Comparison of ENCODE assay signal across 18 cellular contexts in the genomic region with DNA sequence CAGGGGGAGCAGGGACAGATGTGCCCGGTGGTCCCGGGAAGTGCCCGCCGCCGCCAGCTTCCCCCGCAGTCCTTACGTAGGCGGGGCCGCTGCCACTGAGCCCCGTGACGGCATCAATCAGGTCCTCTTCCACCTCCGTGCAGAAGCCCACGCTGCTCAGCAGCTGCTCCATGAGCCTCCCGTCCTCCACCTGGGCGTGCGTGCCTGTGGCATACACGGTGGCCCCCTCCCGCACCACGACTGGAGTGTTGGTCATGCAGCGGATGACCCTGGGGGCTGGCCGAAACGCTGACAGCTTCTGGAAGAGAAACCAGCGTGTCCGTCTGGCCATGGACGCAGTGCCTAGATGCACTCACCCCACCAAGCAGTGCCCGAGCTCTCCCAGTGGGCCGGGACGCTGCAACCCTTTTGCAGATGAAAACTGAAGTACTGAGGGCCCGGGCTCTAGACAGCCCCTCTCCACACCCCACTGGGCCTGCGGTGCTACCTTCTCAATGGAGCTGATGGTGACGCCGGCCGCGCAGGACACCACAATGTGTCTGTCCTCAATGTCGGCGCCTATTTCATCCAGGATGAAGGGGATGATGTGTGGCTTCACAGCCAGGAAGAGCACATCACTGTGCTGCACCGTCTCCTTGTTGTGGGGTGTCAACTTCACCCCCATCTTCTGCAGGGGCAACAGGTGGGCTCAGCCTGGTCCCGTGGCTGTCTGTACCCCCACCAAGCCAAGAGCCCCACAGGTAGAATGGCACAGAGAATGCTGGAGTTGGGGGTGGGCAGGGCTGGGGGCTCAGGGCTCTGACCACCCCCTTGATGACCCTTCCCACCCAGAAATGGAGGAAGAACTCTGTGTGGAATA. TPM values are rescaled to one million over a fixed set of nuclear protein-coding genes. Genes with fewer than 3 reads are reported as not detected.
DNase-seq lines count a peak whose midpoint lies in the region; ATAC-seq and TF ChIP-seq lines count a peak whose summit lies in the region.
"Had no signal": no experiment of that assay in that cellular context is flagged by ENCODE, and none has a peak within 500 bp of the region (broad histone marks: within the 10 kb centered on the region; RNA-seq: fewer than 3 reads in every experiment).

No MANE protein-coding gene starts in this region.

- H3K9me3 ChIP-seq in PC-3 (ENCODE audit: low read length), result no peaks in the 10 kb centered on the region
- H3K9me3 ChIP-seq: BE2C, SJCRH30, uterus had no signal

- H3F3A ChIP-seq in PC-3 (ENCODE audit: low read length, unreplicated experiment), result no peaks in the 10 kb centered on the region

- TF ChIP-seq CTCF in PC-3 (conservative IDR thresholded peaks at IDR 0.05; ENCODE audit: low read depth, low read length) (no peak), fibroblast of the aortic adventitia (IDR thresholded peaks at IDR 0.05; ENCODE audit: insufficient read depth, low read length) (no peak)

- no TSS peak for BruUV-seq in PC-3 (replicated peaks; lab: Mats Ljungman, UMichigan)

- H3K36me3 Mint-ChIP-seq in activated naive CD4-positive, alpha-beta T cell treated with anti-CD3 and anti-CD28 coated beads, Interleukin-2, amount 10 ng/mL, durations not matched to agents 7 days and 5 days, result no peaks in the 10 kb centered on the region

- H3K36me3 ChIP-seq in PC-3 (ENCODE audit: low read depth, low read length), result no peaks in the 10 kb centered on the region
- H3K36me3 ChIP-seq: SJCRH30, uterus had no signal

- no peaks in the 10 kb centered on the region for H3K27me3 ChIP-seq in PC-3 (ENCODE audit: low read length)
- H3K27me3 ChIP-seq: BE2C, SJCRH30, uterus had no signal

- CTCF ChIA-PET in activated naive CD4-positive, alpha-beta T cell treated with anti-CD3 and anti-CD28 coated beads, Interleukin-2, amount 10 ng/mL, durations not matched to agents 7 days and 5 days (lab: Charles Lee), result interaction anchor here (1.9 kb wide), 1 partner anchor 87 kb away, joined by 4 read pairs; no protein-coding TSS in a partner anchor
- CTCF ChIA-PET in PC-3 (lab: Charles Lee), result no interaction called here

- H3K4me3 ChIP-seq in PC-3 (ENCODE audit: low read length), result no peak overlapping the region
- peak overlapping the region; percentile 9 for H3K4me3 ChIP-seq in fibroblast of the aortic adventitia (ENCODE audit: low read depth, low read length)
- H3K4me3 ChIP-seq: SJCRH30, uterus had no signal

- intact Hi-C loops in PC-3 (cut with micrococcal nuclease), result no loop called here

- no peak for ATAC-seq in PC-3
- ATAC-seq in stimulated activated naive CD8-positive, alpha-beta T cell treated with anti-CD3 and anti-CD28 coated beads, Interleukin-15, amount 100 ng/mL, for 72 hours, result no peak
- no peak for ATAC-seq in GM18867 (IDR thresholded peaks at IDR 0.05; ENCODE audit: unreplicated experiment)

- H3K79me2 ChIP-seq in PC-3 (ENCODE audit: low read length), result peaks cover 19% of the 10 kb centered on the region

- peaks cover 22% of the 10 kb centered on the region for H3K27me3 Mint-ChIP-seq in activated naive CD4-positive, alpha-beta T cell treated with anti-CD3 and anti-CD28 coated beads, Interleukin-2, amount 10 ng/mL, durations not matched to agents 7 days and 5 days
- H3K27me3 Mint-ChIP-seq in stimulated activated naive CD8-positive, alpha-beta T cell treated with anti-CD3 and anti-CD28 coated beads, Interleukin-15, amount 100 ng/mL, for 72 hours, result peaks cover 1% of the 10 kb centered on the region

- peaks cover 10% of the 10 kb centered on the region for H3K4me1 ChIP-seq in PC-3 (ENCODE audit: insufficient read depth, low read length)
- H3K4me1 ChIP-seq: BE2C, SJCRH30 had no signal

- peaks cover 22% of the 10 kb centered on the region for H3K4me1 Mint-ChIP-seq in activated naive CD4-positive, alpha-beta T cell treated with anti-CD3 and anti-CD28 coated beads, Interleukin-2, amount 10 ng/mL, durations not matched to agents 7 days and 5 days
- H3K4me1 Mint-ChIP-seq in stimulated activated naive CD8-positive, alpha-beta T cell treated with anti-CD3 and anti-CD28 coated beads, Interleukin-15, amount 100 ng/mL, for 72 hours, result peaks cover 79% of the 10 kb centered on the region

- no peak overlapping the region for H3K9ac ChIP-seq in PC-3 (ENCODE audit: low read length)

- POLR2A ChIA-PET in PC-3 (lab: Charles Lee; ENCODE audit: unreplicated experiment), result no interaction called here

- no peaks in the 10 kb centered on the region for H3K9me3 Mint-ChIP-seq in activated naive CD4-positive, alpha-beta T cell treated with anti-CD3 and anti-CD28 coated beads, Interleukin-2, amount 10 ng/mL, durations not matched to agents 7 days and 5 days
- H3K9me3 Mint-ChIP-seq in stimulated activated naive CD8-positive, alpha-beta T cell treated with anti-CD3 and anti-CD28 coated beads, Interleukin-15, amount 100 ng/mL, for 72 hours, result no peaks in the 10 kb centered on the region

- H2AFZ ChIP-seq in PC-3 (ENCODE audit: low read length), result no peak overlapping the region

- H3K4me3 Mint-ChIP-seq in activated naive CD4-positive, alpha-beta T cell treated with anti-CD3 and anti-CD28 coated beads, Interleukin-2, amount 10 ng/mL, durations not matched to agents 7 days and 5 days, result peak overlapping the region; percentile 79
- H3K4me3 Mint-ChIP-seq in stimulated activated naive CD8-positive, alpha-beta T cell treated with anti-CD3 and anti-CD28 coated beads, Interleukin-15, amount 100 ng/mL, for 72 hours, result peak overlapping the region; percentile 90 to 94

- no peaks in the 10 kb centered on the region for H3K9me2 ChIP-seq in PC-3 (replicated peaks; ENCODE audit: low read length)

- H3K27ac ChIP-seq in PC-3 (ENCODE audit: low read length), result no peak overlapping the region
- H3K27ac ChIP-seq: SJCRH30, uterus had no signal

- no peaks in the 10 kb centered on the region for H4K20me1 ChIP-seq in PC-3 (ENCODE audit: low read length)

- no peak for DNase-seq in activated naive CD4-positive, alpha-beta T cell treated with anti-CD3 and anti-CD28 coated beads, Interleukin-2, amount 10 ng/mL, durations not matched to agents 7 days and 5 days
- DNase-seq in activated naive CD4-positive, alpha-beta T cell treated with anti-CD3 and anti-CD28 coated beads, Interleukin-2, amount 50 U/mL, for 16 hours, result no peak
- DNase-seq in PC-3 (no peak), fibroblast of the aortic adventitia (ENCODE audit: low read depth) (no peak), HT-29 (ENCODE audit: low spot score) (no peak), HuH-7.5 (ENCODE audit: low spot score) (no peak)
- no peak for DNase-seq in stimulated activated naive CD8-positive, alpha-beta T cell treated with anti-CD3 and anti-CD28 coated beads, Interleukin-15, amount 100 ng/mL, for 72 hours
- DNase-seq: BE2C; NCI-H2081 treated with DMSO at 0.1 percent for 48 hours; NCI-H82; retina; SJCRH30; stimulated activated CD4-positive, alpha-beta T cell treated with anti-CD3 and anti-CD28 coated beads, Interleukin-2, amount 100 ng/mL, for 24 hours; uterus had no signal

- no peak overlapping the region for H3K27ac Mint-ChIP-seq in activated naive CD4-positive, alpha-beta T cell treated with anti-CD3 and anti-CD28 coated beads, Interleukin-2, amount 10 ng/mL, durations not matched to agents 7 days and 5 days
- H3K27ac Mint-ChIP-seq in stimulated activated naive CD8-positive, alpha-beta T cell treated with anti-CD3 and anti-CD28 coated beads, Interleukin-15, amount 100 ng/mL, for 72 hours, result peak overlapping the region; percentile 97 to 98

- peak overlapping the region; percentile 98; the same call in 1 of the 2 replicates for H3K4me2 ChIP-seq in PC-3 (ENCODE audit: low read length)

RNA-seq across cellular contexts. Expression of gene PYCR1, which starts 2.0 kb away (rescaled TPM):
- total RNA-seq in PC-3 (2014; rRNA removed) (144 and 169 TPM in 2 replicates), fibroblast of the aortic adventitia (ENCODE audit: low replicate concordance) (16.9 and 91.0 TPM in 2 replicates)
- total RNA-seq in HT-29 (2014; rRNA removed; shearing (Covaris generic)), result 255 and 273 TPM in 2 replicates

RNA-seq across cellular contexts. Expression of gene MAFG, which starts 7.5 kb away (rescaled TPM):
- total RNA-seq in PC-3 (2014; rRNA removed) (22.9 and 37.5 TPM in 2 replicates), fibroblast of the aortic adventitia (ENCODE audit: low replicate concordance) (19.1 and 28.0 TPM in 2 replicates)
- 42.8 and 45.5 TPM in 2 replicates for total RNA-seq in HT-29 (2014; rRNA removed; shearing (Covaris generic))

RNA-seq across cellular contexts. Expression of gene MYADML2, which starts 12.0 kb away (rescaled TPM):
- total RNA-seq in PC-3 (2014; rRNA removed), result not detected in 2 replicates
- total RNA-seq in fibroblast of the aortic adventitia (ENCODE audit: low replicate concordance), result not detected in 2 replicates
- total RNA-seq in HT-29 (2014; rRNA removed; shearing (Covaris generic)), result not detected in 2 replicates
- total RNA-seq: bronchial epithelial cell, Daoy, glomerular endothelial cell, uterus had no signal

RNA-seq across cellular contexts. Expression of gene SIRT7, which starts 17.1 kb away (rescaled TPM):
- total RNA-seq in PC-3 (2014; rRNA removed), result 51.6 and 70.8 TPM in 2 replicates
- total RNA-seq in fibroblast of the aortic adventitia (ENCODE audit: low replicate concordance), result 12.7 and 18.1 TPM in 2 replicates
- total RNA-seq in HT-29 (2014; rRNA removed; shearing (Covaris generic)), result 101 and 121 TPM in 2 replicates

RNA-seq across cellular contexts. Expression of gene PCYT2, which starts 23.9 kb away (rescaled TPM):
- 33.3 and 42.7 TPM in 2 replicates for total RNA-seq in PC-3 (2014; rRNA removed)
- total RNA-seq in fibroblast of the aortic adventitia (ENCODE audit: low replicate concordance), result 20.3 and 36.7 TPM in 2 replicates
- 163 and 167 TPM in 2 replicates for total RNA-seq in HT-29 (2014; rRNA removed; shearing (Covaris generic))
